22 cellular contexts compared by ENCODE assay signal in genomic region chr5:14738050-14738449, GRCh38.
DNase-seq lines count a peak whose midpoint lies in the region; ATAC-seq and TF ChIP-seq lines count a peak whose summit lies in the region.
"Had no signal": no experiment of that assay in that cellular context is flagged by ENCODE, and none has a peak within 500 bp of the region (broad histone marks: within the 10 kb centered on the region; RNA-seq: fewer than 3 reads in every experiment).

No MANE protein-coding gene starts in this region.

- TF ChIP-seq CTCF in gastrocnemius medialis (IDR thresholded peaks at IDR 0.05 in 4 of 5, conservative IDR thresholded peaks at IDR 0.05 in 1 of 5) (no peak), right lobe of liver (IDR thresholded peaks at IDR 0.05) (no peak)

- H3K4me1 ChIP-seq in BLaER1 treated with 17β-estradiol and CSF1 and Interleukin-3, amounts not matched to agents 10 nM and 100 nM = peaks cover 56 to 95% (median 88%) of the 10 kb centered on the region in 10 experiments
- H3K4me1 ChIP-seq in gastrocnemius medialis = peaks cover 31 to 32% of the 10 kb centered on the region in 2 donors
- H3K4me1 ChIP-seq in right lobe of liver = peaks cover 0 to 16% (median 4%) of the 10 kb centered on the region in 4 donors
- H3K4me1 ChIP-seq: A549, SJCRH30 had no signal

- no peaks in the 10 kb centered on the region for H3K27me3 Mint-ChIP-seq in T-helper 17 cell
- H3K27me3 Mint-ChIP-seq: B cell; CD4-positive, alpha-beta T cell had no signal

- H3K9ac ChIP-seq in BLaER1 treated with 17β-estradiol and CSF1 and Interleukin-3, amounts not matched to agents 10 nM and 100 nM = 0 out of 22 replicates have a peak overlapping the region, but pooled peaks of 1 of the 11 experiments have one; percentile 2

- DNase-seq in T-helper 17 cell (no peak), foreskin melanocyte (peak; percentile 56), gastrocnemius medialis (no peak), right lobe of liver (no peak), NCI-H2227 (lab: John Stamatoyannopoulos, UW; ENCODE audit: unreplicated experiment) (no peak)
- DNase-seq in activated CD8-positive, alpha-beta memory T cell treated with anti-CD3 and anti-CD28 coated beads for 24 hours = no peak
- DNase-seq: CD4-positive, alpha-beta T cell; COR-L47; DMS79; H9; HFFc6; KG1; NCI-H1105 treated with DMSO at 0.1 percent for 48 hours; NCI-H2029 treated with DMSO at 0.1 percent for 48 hours; NCI-H524 treated with DMSO at 0.1 percent for 48 hours; NCI-H82; SJCRH30 had no signal

- H3K9me3 ChIP-seq in BLaER1 treated with 17β-estradiol and CSF1 and Interleukin-3, amounts not matched to agents 10 nM and 100 nM (replicated peaks in 1 of 11) = no peaks in the 10 kb centered on the region
- H3K9me3 ChIP-seq in T-helper 17 cell (ENCODE audit: control insufficient read depth, low read length, poor library complexity, severe bottlenecking) (no peaks in the 10 kb centered on the region), gastrocnemius medialis (no peaks in the 10 kb centered on the region), right lobe of liver (no peaks in the 10 kb centered on the region)
- H3K9me3 ChIP-seq: A549, SJCRH30 had no signal

- intact Hi-C loops in gastrocnemius medialis (cut with DNase I; ENCODE audit: low total_unique reads) = no loop called here
- intact Hi-C loops in right lobe of liver (cut with DNase I) = no loop called here

- H4K20me1 ChIP-seq in BLaER1 treated with 17β-estradiol and CSF1 and Interleukin-3, amounts not matched to agents 10 nM and 100 nM = peaks cover 0 to 41% (median 5%) of the 10 kb centered on the region in 11 experiments; a peak in 7 of 22 replicates

- no peaks in the 10 kb centered on the region for H3K27me3 ChIP-seq in BLaER1 treated with 17β-estradiol and CSF1 and Interleukin-3, amounts not matched to agents 10 nM and 100 nM
- H3K27me3 ChIP-seq in gastrocnemius medialis = no peaks in the 10 kb centered on the region
- no peaks in the 10 kb centered on the region for H3K27me3 ChIP-seq in right lobe of liver
- H3K27me3 ChIP-seq: SJCRH30 had no signal

- H3K36me3 Mint-ChIP-seq in T-helper 17 cell (ENCODE audit: low read depth) = peaks cover 10% of the 10 kb centered on the region

- peaks cover 4% of the 10 kb centered on the region for H3K4me1 Mint-ChIP-seq in T-helper 17 cell
- H3K4me1 Mint-ChIP-seq: B cell had no signal

- in situ Hi-C loops in gastrocnemius medialis (cut with MboI; ENCODE audit: low sequenced_read_pairs in 4 of 4) = loop anchor here in 2 of 4 donors (25.0 kb wide), 1 partner anchor 124 kb away; the partner anchor contains the start of gene ANKH (in 2 of the 2)

- H3K36me3 ChIP-seq in BLaER1 treated with 17β-estradiol and CSF1 and Interleukin-3, amounts not matched to agents 10 nM and 100 nM = peaks cover 25 to 95% (median 60%) of the 10 kb centered on the region in 11 experiments; a peak in 20 of 22 replicates
- peaks cover 0 to 16% of the 10 kb centered on the region in 2 donors for H3K36me3 ChIP-seq in gastrocnemius medialis
- H3K36me3 ChIP-seq in right lobe of liver = peaks cover 0 to 11% (median 0%) of the 10 kb centered on the region in 4 donors
- H3K36me3 ChIP-seq: SJCRH30 had no signal

- ATAC-seq in T-helper 17 cell = no peak
- no peak for ATAC-seq in gastrocnemius medialis
- ATAC-seq in right lobe of liver = no peak
- ATAC-seq in activated CD4-positive, CD25-positive, alpha-beta regulatory T cell treated with anti-CD3 and anti-CD28 coated beads, Interleukin-2, amount 50 U/mL, for 24 hours = no peak
- ATAC-seq: A549, HepG2 had no signal

- 85% methylated on average over 5 of the region's 5 CpGs for WGBS in right lobe of liver (ENCODE audit: insufficient coverage, low coverage, low lambda C conversion rate, missing lambda C conversion rate)

- H3K4me3 Mint-ChIP-seq in T-helper 17 cell = no peak overlapping the region
- H3K4me3 Mint-ChIP-seq: B cell; CD4-positive, alpha-beta T cell; H9; HFFc6 had no signal

- peak overlapping the region in 10 of 11 experiments; percentile 20 to 70 (median 48); a peak in 18 of 22 replicates for H3K4me2 ChIP-seq in BLaER1 treated with 17β-estradiol and CSF1 and Interleukin-3, amounts not matched to agents 10 nM and 100 nM
- H3K4me2 ChIP-seq: A549 had no signal

- peak overlapping the region in 3 of 11 experiments; percentile 13 to 32 (median 15); a peak in 2 of 22 replicates for H3K27ac ChIP-seq in BLaER1 treated with 17β-estradiol and CSF1 and Interleukin-3, amounts not matched to agents 10 nM and 100 nM
- peak overlapping the region in 3 of 4 donors; percentile 60 to 75 (median 62) for H3K27ac ChIP-seq in gastrocnemius medialis
- no peak overlapping the region for H3K27ac ChIP-seq in right lobe of liver
- H3K27ac ChIP-seq: A549, SJCRH30 had no signal

- TF ChIP-seq POLR2A in gastrocnemius medialis (IDR thresholded peaks at IDR 0.05) (no peak), right lobe of liver (IDR thresholded peaks at IDR 0.05) (no peak)

- peak overlapping the region; percentile 27 for H3K27ac Mint-ChIP-seq in T-helper 17 cell
- H3K27ac Mint-ChIP-seq: B cell had no signal

- H3K4me3 ChIP-seq in BLaER1 treated with 17β-estradiol and CSF1 and Interleukin-3, amounts not matched to agents 10 nM and 100 nM = no peak overlapping the region
- no peak overlapping the region for H3K4me3 ChIP-seq in gastrocnemius medialis
- H3K4me3 ChIP-seq in right lobe of liver = no peak overlapping the region
- H3K4me3 ChIP-seq: A549, SJCRH30 had no signal

Comparison
In these comparisons a context has a peak if more than half of its experiments do, and no peak if none do; other contexts are left out.
1. H3K27ac ChIP-seq: peak in gastrocnemius medialis (3 of 4); none in right lobe of liver (0 of 3).